ENCODE assay signal across 1 cellular context in the genomic region with DNA sequence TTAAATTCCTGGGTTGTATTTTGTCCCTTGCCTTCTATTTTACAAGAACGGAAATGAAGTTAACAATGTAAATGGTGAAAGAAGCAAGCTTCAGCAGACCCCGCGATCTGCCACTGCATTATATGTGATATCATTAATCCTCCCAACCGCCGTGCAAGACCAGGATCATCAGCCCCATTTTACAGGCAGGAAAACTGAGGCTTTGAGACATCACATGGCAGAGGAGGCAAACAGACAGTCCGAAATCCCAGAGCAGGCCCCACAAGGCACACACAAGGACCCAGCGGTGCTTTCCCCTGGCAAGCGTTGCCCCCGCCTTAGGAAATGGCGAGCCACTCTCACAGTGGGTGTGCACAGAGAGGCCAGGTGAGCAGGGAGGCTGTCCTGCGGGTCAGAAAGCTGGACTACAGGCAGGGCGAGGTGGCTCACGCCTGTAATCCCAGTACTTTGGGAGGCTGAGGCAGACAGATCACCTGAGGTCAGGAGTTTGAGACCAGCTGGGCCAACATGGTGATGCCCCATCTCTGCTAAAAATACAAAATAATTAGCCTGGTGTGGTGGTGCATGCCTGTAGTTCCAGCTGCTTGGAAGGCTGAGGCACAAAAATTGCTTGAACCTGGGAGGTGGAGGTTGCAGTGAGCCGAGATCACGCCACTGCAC.
A peak's percentile ranks its signal among the peaks of the same experiment; 100 is the strongest.
TF ChIP-seq lines count a peak whose summit lies in the region.

No MANE protein-coding gene starts in this region.

TF ChIP-seq in K562, 482 proteins besides CTCF, POLR2A, EP300 and RAD21 (continued from another document):
- TF ChIP-seq, protein P1, sequence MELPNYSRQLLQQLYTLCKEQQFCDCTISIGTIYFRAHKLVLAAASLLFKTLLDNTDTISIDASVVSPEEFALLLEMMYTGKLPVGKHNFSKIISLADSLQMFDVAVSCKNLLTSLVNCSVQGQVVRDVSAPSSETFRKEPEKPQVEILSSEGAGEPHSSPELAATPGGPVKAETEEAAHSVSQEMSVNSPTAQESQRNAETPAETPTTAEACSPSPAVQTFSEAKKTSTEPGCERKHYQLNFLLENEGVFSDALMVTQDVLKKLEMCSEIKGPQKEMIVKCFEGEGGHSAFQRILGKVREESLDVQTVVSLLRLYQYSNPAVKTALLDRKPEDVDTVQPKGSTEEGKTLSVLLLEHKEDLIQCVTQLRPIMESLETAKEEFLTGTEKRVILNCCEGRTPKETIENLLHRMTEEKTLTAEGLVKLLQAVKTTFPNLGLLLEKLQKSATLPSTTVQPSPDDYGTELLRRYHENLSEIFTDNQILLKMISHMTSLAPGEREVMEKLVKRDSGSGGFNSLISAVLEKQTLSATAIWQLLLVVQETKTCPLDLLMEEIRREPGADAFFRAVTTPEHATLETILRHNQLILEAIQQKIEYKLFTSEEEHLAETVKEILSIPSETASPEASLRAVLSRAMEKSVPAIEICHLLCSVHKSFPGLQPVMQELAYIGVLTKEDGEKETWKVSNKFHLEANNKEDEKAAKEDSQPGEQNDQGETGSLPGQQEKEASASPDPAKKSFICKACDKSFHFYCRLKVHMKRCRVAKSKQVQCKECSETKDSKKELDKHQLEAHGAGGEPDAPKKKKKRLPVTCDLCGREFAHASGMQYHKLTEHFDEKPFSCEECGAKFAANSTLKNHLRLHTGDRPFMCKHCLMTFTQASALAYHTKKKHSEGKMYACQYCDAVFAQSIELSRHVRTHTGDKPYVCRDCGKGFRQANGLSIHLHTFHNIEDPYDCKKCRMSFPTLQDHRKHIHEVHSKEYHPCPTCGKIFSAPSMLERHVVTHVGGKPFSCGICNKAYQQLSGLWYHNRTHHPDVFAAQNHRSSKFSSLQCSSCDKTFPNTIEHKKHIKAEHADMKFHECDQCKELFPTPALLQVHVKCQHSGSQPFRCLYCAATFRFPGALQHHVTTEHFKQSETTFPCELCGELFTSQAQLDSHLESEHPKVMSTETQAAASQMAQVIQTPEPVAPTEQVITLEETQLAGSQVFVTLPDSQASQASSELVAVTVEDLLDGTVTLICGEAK (IDR thresholded peaks at IDR 0.05): no peak
- TF ChIP-seq, protein P1 (CRISPR knock-in tag; IDR thresholded peaks at IDR 0.05): 0 out of 2 replicates have a peak, but pooled peaks have one; percentile 29
- TF ChIP-seq MED1 (CRISPR knock-in tag; IDR thresholded peaks at IDR 0.05; ENCODE audit: borderline replicate concordance): 0 out of 2 replicates have a peak, but pooled peaks have one; percentile 59
- TF ChIP-seq CAMTA2 (CRISPR knock-in tag; conservative IDR thresholded peaks at IDR 0.05): no peak
- TF ChIP-seq TAF15 (IDR thresholded peaks at IDR 0.05; ENCODE audit: low read depth, low read length): no peak
- no peak for TF ChIP-seq ZNF224 (CRISPR knock-in tag; IDR thresholded peaks at IDR 0.05)
- peak; percentile 42; the same call in 1 of the 2 replicates for TF ChIP-seq ADNP (tag; IDR thresholded peaks at IDR 0.05)
- TF ChIP-seq ESRRA (IDR thresholded peaks at IDR 0.05; ENCODE audit: borderline replicate concordance, low read depth): no peak
- no peak for TF ChIP-seq NONO (IDR thresholded peaks at IDR 0.05; ENCODE audit: low read depth in 2 of 2, low read length in 1 of 2)
- TF ChIP-seq, protein P2, sequence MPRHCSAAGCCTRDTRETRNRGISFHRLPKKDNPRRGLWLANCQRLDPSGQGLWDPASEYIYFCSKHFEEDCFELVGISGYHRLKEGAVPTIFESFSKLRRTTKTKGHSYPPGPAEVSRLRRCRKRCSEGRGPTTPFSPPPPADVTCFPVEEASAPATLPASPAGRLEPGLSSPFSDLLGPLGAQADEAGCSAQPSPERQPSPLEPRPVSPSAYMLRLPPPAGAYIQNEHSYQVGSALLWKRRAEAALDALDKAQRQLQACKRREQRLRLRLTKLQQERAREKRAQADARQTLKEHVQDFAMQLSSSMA (CRISPR knock-in tag; IDR thresholded peaks at IDR 0.05): no peak
- no peak for TF ChIP-seq HDGF (IDR thresholded peaks at IDR 0.05)
- peak; percentile 98 for TF ChIP-seq BCOR (IDR thresholded peaks at IDR 0.05)
- TF ChIP-seq CBX1 (IDR thresholded peaks at IDR 0.05; ENCODE audit: low read depth): 0 out of 2 replicates have a peak, but pooled peaks have one; percentile 61
- peak in 1 of 2 experiments; percentile 61; a peak in 1 of 4 replicates for TF ChIP-seq RCOR1 (IDR thresholded peaks at IDR 0.05; ENCODE audit: borderline replicate concordance in 1 of 2, low read depth in 2 of 2, low read length in 2 of 2)
- peak; percentile 92 for TF ChIP-seq RBM25 (IDR thresholded peaks at IDR 0.05; ENCODE audit: low read depth, low read length, severe bottlenecking)
- TF ChIP-seq, protein P3, sequence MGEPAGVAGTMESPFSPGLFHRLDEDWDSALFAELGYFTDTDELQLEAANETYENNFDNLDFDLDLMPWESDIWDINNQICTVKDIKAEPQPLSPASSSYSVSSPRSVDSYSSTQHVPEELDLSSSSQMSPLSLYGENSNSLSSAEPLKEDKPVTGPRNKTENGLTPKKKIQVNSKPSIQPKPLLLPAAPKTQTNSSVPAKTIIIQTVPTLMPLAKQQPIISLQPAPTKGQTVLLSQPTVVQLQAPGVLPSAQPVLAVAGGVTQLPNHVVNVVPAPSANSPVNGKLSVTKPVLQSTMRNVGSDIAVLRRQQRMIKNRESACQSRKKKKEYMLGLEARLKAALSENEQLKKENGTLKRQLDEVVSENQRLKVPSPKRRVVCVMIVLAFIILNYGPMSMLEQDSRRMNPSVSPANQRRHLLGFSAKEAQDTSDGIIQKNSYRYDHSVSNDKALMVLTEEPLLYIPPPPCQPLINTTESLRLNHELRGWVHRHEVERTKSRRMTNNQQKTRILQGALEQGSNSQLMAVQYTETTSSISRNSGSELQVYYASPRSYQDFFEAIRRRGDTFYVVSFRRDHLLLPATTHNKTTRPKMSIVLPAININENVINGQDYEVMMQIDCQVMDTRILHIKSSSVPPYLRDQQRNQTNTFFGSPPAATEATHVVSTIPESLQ (CRISPR knock-in tag; IDR thresholded peaks at IDR 0.05): no peak
- TF ChIP-seq, protein P4, sequence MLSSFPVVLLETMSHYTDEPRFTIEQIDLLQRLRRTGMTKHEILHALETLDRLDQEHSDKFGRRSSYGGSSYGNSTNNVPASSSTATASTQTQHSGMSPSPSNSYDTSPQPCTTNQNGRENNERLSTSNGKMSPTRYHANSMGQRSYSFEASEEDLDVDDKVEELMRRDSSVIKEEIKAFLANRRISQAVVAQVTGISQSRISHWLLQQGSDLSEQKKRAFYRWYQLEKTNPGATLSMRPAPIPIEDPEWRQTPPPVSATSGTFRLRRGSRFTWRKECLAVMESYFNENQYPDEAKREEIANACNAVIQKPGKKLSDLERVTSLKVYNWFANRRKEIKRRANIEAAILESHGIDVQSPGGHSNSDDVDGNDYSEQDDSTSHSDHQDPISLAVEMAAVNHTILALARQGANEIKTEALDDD (IDR thresholded peaks at IDR 0.05): no peak
- peak; percentile 81; the same call in 1 of the 2 replicates for TF ChIP-seq SMARCA5 (IDR thresholded peaks at IDR 0.05)
- peak; percentile 70; the same call in 1 of the 2 replicates for TF ChIP-seq HDAC2 (IDR thresholded peaks at IDR 0.05)
- no peak for TF ChIP-seq JUN (IDR thresholded peaks at IDR 0.05; ENCODE audit: borderline replicate concordance, low read depth, low read length)
- TF ChIP-seq JUN (CRISPR knock-in tag; IDR thresholded peaks at IDR 0.05; ENCODE audit: borderline replicate concordance): no peak
- no peak for TF ChIP-seq ZNF263 (CRISPR knock-in tag; IDR thresholded peaks at IDR 0.05; ENCODE audit: borderline replicate concordance)
- no peak for TF ChIP-seq HIVEP1 (CRISPR knock-in tag; IDR thresholded peaks at IDR 0.05)
- TF ChIP-seq PTBP1 (IDR thresholded peaks at IDR 0.05; ENCODE audit: low read depth, low read length): 0 out of 2 replicates have a peak, but pooled peaks have one; percentile 80
- no peak for TF ChIP-seq ZNF785 (CRISPR knock-in tag; IDR thresholded peaks at IDR 0.05)
- TF ChIP-seq, protein P5, sequence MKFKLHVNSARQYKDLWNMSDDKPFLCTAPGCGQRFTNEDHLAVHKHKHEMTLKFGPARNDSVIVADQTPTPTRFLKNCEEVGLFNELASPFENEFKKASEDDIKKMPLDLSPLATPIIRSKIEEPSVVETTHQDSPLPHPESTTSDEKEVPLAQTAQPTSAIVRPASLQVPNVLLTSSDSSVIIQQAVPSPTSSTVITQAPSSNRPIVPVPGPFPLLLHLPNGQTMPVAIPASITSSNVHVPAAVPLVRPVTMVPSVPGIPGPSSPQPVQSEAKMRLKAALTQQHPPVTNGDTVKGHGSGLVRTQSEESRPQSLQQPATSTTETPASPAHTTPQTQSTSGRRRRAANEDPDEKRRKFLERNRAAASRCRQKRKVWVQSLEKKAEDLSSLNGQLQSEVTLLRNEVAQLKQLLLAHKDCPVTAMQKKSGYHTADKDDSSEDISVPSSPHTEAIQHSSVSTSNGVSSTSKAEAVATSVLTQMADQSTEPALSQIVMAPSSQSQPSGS (CRISPR knock-in tag; IDR thresholded peaks at IDR 0.05): no peak
- no peak for TF ChIP-seq BDP1 (IDR thresholded peaks at IDR 0.05; ENCODE audit: insufficient read depth, insufficient read length)
- TF ChIP-seq KDM1A (IDR thresholded peaks at IDR 0.05): peak; percentile 71 to 91
- TF ChIP-seq ETV1 (tag; conservative IDR thresholded peaks at IDR 0.05; ENCODE audit: low read depth): no peak
- TF ChIP-seq SIN3B (IDR thresholded peaks at IDR 0.05; ENCODE audit: low read depth): no peak
- TF ChIP-seq STAT5B (CRISPR knock-in tag; IDR thresholded peaks at IDR 0.05): no peak
- no peak for TF ChIP-seq JUNB (CRISPR knock-in tag; conservative IDR thresholded peaks at IDR 0.05)
- TF ChIP-seq BRF1 (IDR thresholded peaks at IDR 0.05; ENCODE audit: borderline replicate concordance, extremely low read depth, insufficient read length): no peak
- TF ChIP-seq FOXJ3 (CRISPR knock-in tag; IDR thresholded peaks at IDR 0.05): no peak
- TF ChIP-seq, protein P6, sequence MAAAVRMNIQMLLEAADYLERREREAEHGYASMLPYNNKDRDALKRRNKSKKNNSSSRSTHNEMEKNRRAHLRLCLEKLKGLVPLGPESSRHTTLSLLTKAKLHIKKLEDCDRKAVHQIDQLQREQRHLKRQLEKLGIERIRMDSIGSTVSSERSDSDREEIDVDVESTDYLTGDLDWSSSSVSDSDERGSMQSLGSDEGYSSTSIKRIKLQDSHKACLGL (CRISPR knock-in tag; IDR thresholded peaks at IDR 0.05; ENCODE audit: borderline replicate concordance, poor library complexity, severe bottlenecking): no peak
- no peak for TF ChIP-seq GATA2 (CRISPR knock-in tag; IDR thresholded peaks at IDR 0.05)
- TF ChIP-seq, protein P7, sequence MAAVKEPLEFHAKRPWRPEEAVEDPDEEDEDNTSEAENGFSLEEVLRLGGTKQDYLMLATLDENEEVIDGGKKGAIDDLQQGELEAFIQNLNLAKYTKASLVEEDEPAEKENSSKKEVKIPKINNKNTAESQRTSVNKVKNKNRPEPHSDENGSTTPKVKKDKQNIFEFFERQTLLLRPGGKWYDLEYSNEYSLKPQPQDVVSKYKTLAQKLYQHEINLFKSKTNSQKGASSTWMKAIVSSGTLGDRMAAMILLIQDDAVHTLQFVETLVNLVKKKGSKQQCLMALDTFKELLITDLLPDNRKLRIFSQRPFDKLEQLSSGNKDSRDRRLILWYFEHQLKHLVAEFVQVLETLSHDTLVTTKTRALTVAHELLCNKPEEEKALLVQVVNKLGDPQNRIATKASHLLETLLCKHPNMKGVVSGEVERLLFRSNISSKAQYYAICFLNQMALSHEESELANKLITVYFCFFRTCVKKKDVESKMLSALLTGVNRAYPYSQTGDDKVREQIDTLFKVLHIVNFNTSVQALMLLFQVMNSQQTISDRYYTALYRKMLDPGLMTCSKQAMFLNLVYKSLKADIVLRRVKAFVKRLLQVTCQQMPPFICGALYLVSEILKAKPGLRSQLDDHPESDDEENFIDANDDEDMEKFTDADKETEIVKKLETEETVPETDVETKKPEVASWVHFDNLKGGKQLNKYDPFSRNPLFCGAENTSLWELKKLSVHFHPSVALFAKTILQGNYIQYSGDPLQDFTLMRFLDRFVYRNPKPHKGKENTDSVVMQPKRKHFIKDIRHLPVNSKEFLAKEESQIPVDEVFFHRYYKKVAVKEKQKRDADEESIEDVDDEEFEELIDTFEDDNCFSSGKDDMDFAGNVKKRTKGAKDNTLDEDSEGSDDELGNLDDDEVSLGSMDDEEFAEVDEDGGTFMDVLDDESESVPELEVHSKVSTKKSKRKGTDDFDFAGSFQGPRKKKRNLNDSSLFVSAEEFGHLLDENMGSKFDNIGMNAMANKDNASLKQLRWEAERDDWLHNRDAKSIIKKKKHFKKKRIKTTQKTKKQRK (IDR thresholded peaks at IDR 0.05; ENCODE audit: borderline replicate concordance, low read depth, low read length): no peak
- no peak for TF ChIP-seq HMG20A (CRISPR knock-in tag; conservative IDR thresholded peaks at IDR 0.05)
- TF ChIP-seq, protein P8, sequence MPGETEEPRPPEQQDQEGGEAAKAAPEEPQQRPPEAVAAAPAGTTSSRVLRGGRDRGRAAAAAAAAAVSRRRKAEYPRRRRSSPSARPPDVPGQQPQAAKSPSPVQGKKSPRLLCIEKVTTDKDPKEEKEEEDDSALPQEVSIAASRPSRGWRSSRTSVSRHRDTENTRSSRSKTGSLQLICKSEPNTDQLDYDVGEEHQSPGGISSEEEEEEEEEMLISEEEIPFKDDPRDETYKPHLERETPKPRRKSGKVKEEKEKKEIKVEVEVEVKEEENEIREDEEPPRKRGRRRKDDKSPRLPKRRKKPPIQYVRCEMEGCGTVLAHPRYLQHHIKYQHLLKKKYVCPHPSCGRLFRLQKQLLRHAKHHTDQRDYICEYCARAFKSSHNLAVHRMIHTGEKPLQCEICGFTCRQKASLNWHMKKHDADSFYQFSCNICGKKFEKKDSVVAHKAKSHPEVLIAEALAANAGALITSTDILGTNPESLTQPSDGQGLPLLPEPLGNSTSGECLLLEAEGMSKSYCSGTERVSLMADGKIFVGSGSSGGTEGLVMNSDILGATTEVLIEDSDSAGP (CRISPR knock-in tag; IDR thresholded peaks at IDR 0.05): no peak
